8 cellular contexts compared by ENCODE assay signal in genomic region chr1:21368514-21369289, GRCh38.
A peak's percentile ranks its signal among the peaks of the same experiment; 100 is the strongest.
DNase-seq lines count a peak whose midpoint lies in the region; ATAC-seq and TF ChIP-seq lines count a peak whose summit lies in the region.

No MANE protein-coding gene starts in this region.

- DNase-seq in GM04503 (ENCODE audit: low read depth) (peak; percentile 24), NCI-H1105 (lab: John Stamatoyannopoulos, UW) (peak; percentile 72), T-helper 2 cell (peak; percentile 35 to 59 (median 40)), astrocyte of the spinal cord (ENCODE audit: low read depth, low spot score) (peak; percentile 83), hypothalamus (lab: John Stamatoyannopoulos, UW) (peak in 46 of 51 donors; percentile 13 to 83 (median 62)), sigmoid colon (peak; percentile 92)

- H3K27me3 ChIP-seq in sigmoid colon, result no peaks in the 10 kb centered on the region

- in situ Hi-C loops in astrocyte of the spinal cord (cut with HindIII; ENCODE audit: low sequenced_read_pairs), result no loop called here

- no peak for TF ChIP-seq EP300 in sigmoid colon (IDR thresholded peaks at IDR 0.05)

- no peaks in the 10 kb centered on the region for H3K9me3 ChIP-seq in sigmoid colon

- no peak overlapping the region for H3K4me3 ChIP-seq in astrocyte of the spinal cord (ENCODE audit: low read depth, low read length)
- no peak overlapping the region for H3K4me3 ChIP-seq in sigmoid colon

- no peak overlapping the region for H3K27ac ChIP-seq in sigmoid colon

- peaks cover 0 to 3% (median 0%) of the 10 kb centered on the region in 4 donors for H3K4me1 ChIP-seq in sigmoid colon

- 23 to 24% methylated on average over 9 of the region's 9 CpGs for WGBS in sigmoid colon, 2 donors

- no peaks in the 10 kb centered on the region for H3K36me3 ChIP-seq in sigmoid colon

- peak; percentile 99 for TF ChIP-seq CTCF in astrocyte of the spinal cord (IDR thresholded peaks at IDR 0.05; ENCODE audit: low read depth, low read length)
- TF ChIP-seq CTCF in sigmoid colon (IDR thresholded peaks at IDR 0.05), result peak; percentile 99 to 100 (median 100)

- TF ChIP-seq POLR2A in sigmoid colon (IDR thresholded peaks at IDR 0.05), result no peak

- intact Hi-C loops in sigmoid colon (cut with DNase I), result loop anchor here (1.0 kb wide), 2 partner anchors 113 to 136 kb away; no protein-coding TSS in a partner anchor

- ATAC-seq in GM18511 (IDR thresholded peaks at IDR 0.05; ENCODE audit: unreplicated experiment) (no peak), GM18858 (IDR thresholded peaks at IDR 0.05; ENCODE audit: unreplicated experiment) (no peak)

Comparison
In these comparisons a context has a peak if more than half of its experiments do, and no peak if none do; other contexts are left out.
1. DNase-seq: peak in every context shown above with its lines; median percentile 92 in sigmoid colon; 83 in astrocyte of the spinal cord; 72 in NCI-H1105; 62 in hypothalamus; 40 in T-helper 2 cell; 24 in GM04503.